ENCODE assay signal across 10 cellular contexts in the genomic region with DNA sequence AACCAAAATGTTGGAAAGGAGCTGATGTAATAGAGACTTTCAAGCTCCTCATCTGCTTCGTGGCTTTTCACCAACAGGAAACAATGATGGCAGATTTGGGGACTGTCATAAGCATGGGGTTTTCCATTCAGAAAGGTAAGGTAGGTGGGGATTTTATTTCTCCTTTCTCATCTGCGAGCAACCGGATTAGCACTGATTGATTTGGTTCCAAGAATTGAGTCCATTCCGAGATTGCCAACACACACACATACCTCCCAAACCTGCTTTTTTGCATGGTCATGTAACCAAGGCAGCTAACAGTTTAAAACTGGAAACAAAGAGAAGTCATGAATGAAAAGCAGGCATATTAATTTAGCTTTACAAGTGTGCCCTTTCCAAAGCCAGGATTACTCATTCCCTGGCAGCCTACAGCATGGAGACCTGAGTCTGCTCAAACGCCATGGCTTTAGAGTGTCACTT.
DNase-seq lines count a peak whose midpoint lies in the region; ATAC-seq and TF ChIP-seq lines count a peak whose summit lies in the region.
"Had no signal": no experiment of that assay in that cellular context is flagged by ENCODE, and none has a peak within 500 bp of the region (broad histone marks: within the 10 kb centered on the region; RNA-seq: fewer than 3 reads in every experiment).

No MANE protein-coding gene starts in this region.

- dilution Hi-C loops in IMR-90 (cut with HindIII; ENCODE audit: low sequenced_read_pairs, unreplicated experiment), result no loop called here

- no peak overlapping the region for H2BK5ac ChIP-seq in IMR-90 (ENCODE audit: low read depth, low read length, poor library complexity, severe bottlenecking)

- 0 out of 2 replicates have a peak overlapping the region, but pooled peaks have one; percentile 16 for H3K14ac ChIP-seq in IMR-90 (replicated peaks; ENCODE audit: low read depth, low read length)

- DNase-seq in GM06990 (ENCODE audit: extremely low read depth, insufficient read length) (peak; percentile 25), IMR-90 (peak; percentile 43), dermis microvascular lymphatic vessel endothelial cell (ENCODE audit: low read depth in 2 of 2) (peak; percentile 6 to 80), prostate gland (ENCODE audit: low spot score) (peak; percentile 89), endothelial cell (ENCODE audit: low spot score) (no peak), COR-L47 (lab: John Stamatoyannopoulos, UW) (no peak), osteocyte (ENCODE audit: extremely low spot score, unreplicated experiment) (no peak)
- DNase-seq in stimulated activated CD4-positive, alpha-beta T cell treated with anti-CD3 and anti-CD28 coated beads, Interleukin-1b, Interleukin-23, amount 100 ng/mL, for 48 hours, result no peak
- DNase-seq: stimulated activated naive CD4-positive, alpha-beta T cell treated with Interleukin-2 at 50 U/mL for 16 hours had no signal

- in situ Hi-C loops in IMR-90 (cut with MboI; ENCODE audit: low sequenced_read_pairs), result no loop called here

- no peak overlapping the region; the same call in none of the 2 replicates for H3K18ac ChIP-seq in IMR-90 (ENCODE audit: low read depth, low read length)

- ATAC-seq in IMR-90 (ENCODE audit: low read depth), result no peak

- H3K9me3 ChIP-seq in IMR-90 (ENCODE audit: control insufficient read depth, insufficient read depth, low read length) (no peaks in the 10 kb centered on the region), prostate gland (no peaks in the 10 kb centered on the region)

- H3K9ac ChIP-seq in IMR-90 (ENCODE audit: low read depth, low read length), result no peak overlapping the region

- H2AFZ ChIP-seq in IMR-90 (replicated peaks; ENCODE audit: low read length, poor library complexity), result no peak overlapping the region

- no peak overlapping the region; a peak in 1 of 4 replicates for H4K8ac ChIP-seq in IMR-90 (ENCODE audit: low read depth in 2 of 2, low read length in 2 of 2)

- intact Hi-C loops in IMR-90 (cut with micrococcal nuclease), result no loop called here
- intact Hi-C loops in prostate gland (cut with DNase I), result no loop called here

- H3K4me1 ChIP-seq in IMR-90 (ENCODE audit: control insufficient read depth, insufficient read depth, low read length) (peaks cover 12% of the 10 kb centered on the region), prostate gland (replicated peaks) (peaks cover 4% of the 10 kb centered on the region)

- H2AK5ac ChIP-seq in IMR-90 (ENCODE audit: low read depth, low read length), result no peak overlapping the region

- H3K9me1 ChIP-seq in IMR-90 (ENCODE audit: insufficient read depth, low read length), result peaks cover 4% of the 10 kb centered on the region

- peak overlapping the region; percentile 6; the same call in 1 of the 2 replicates for H2BK120ac ChIP-seq in IMR-90 (ENCODE audit: low read depth, low read length)

- H3K79me1 ChIP-seq in IMR-90 (ENCODE audit: low read depth in 1 of 2, low read length in 2 of 2), result no peaks in the 10 kb centered on the region

- no peaks in the 10 kb centered on the region for H3K36me3 ChIP-seq in GM06990 (ENCODE audit: control insufficient read depth, insufficient read depth, low read length)
- no peaks in the 10 kb centered on the region for H3K36me3 ChIP-seq in IMR-90 (ENCODE audit: control insufficient read depth, insufficient read depth, low read length)
- no peaks in the 10 kb centered on the region for H3K36me3 ChIP-seq in prostate gland

- H4K91ac ChIP-seq in IMR-90 (ENCODE audit: insufficient read depth, low read depth, low read length), result no peak overlapping the region; the same call in 1 of the 2 replicates

- CTCF ChIA-PET in IMR-90 (lab: Yijun Ruan, JAX), result interaction anchor here (0.9 to 2.0 kb wide), 2 partner anchors 8 to 149 kb away, joined by 3 to 4 read pairs; no protein-coding TSS in a partner anchor

- no peak overlapping the region for H3K23ac ChIP-seq in IMR-90 (ENCODE audit: low read depth, low read length)

- no peak overlapping the region for H3K56ac ChIP-seq in IMR-90 (ENCODE audit: extremely low read depth, insufficient read depth, low read length)

- H2BK15ac ChIP-seq in IMR-90 (ENCODE audit: low read depth, low read length), result 0 out of 3 replicates have a peak overlapping the region, but pooled peaks have one; percentile 14

- H3K4me1 Mint-ChIP-seq in endothelial cell (ENCODE audit: unreplicated experiment) (peaks cover 16% of the 10 kb centered on the region), osteocyte (ENCODE audit: unreplicated experiment) (peaks cover 33% of the 10 kb centered on the region)

- no peak for TF ChIP-seq RAD21 in IMR-90 (IDR thresholded peaks at IDR 0.05; ENCODE audit: low read length)

- H3K27ac ChIP-seq in IMR-90 (ENCODE audit: insufficient read depth, low read length), result no peak overlapping the region
- peak overlapping the region; percentile 14 to 65 for H3K27ac ChIP-seq in prostate gland

- BruUV-seq in IMR-90 (replicated peaks; lab: Mats Ljungman, UMichigan), result no TSS peak

- H3K4me3 Mint-ChIP-seq in endothelial cell (ENCODE audit: unreplicated experiment) (no peak overlapping the region), osteocyte (ENCODE audit: unreplicated experiment) (no peak overlapping the region)

- no peak overlapping the region; the same call in 1 of the 2 replicates for H4K5ac ChIP-seq in IMR-90 (ENCODE audit: low read depth, low read length)

- H3K27me3 ChIP-seq in GM06990 (replicated peaks; ENCODE audit: control insufficient read depth, insufficient read depth, low read length) (no peaks in the 10 kb centered on the region; the same call in 1 of the 2 replicates), IMR-90 (ENCODE audit: control insufficient read depth, insufficient read depth, low read length) (no peaks in the 10 kb centered on the region), prostate gland (replicated peaks; ENCODE audit: insufficient read depth) (no peaks in the 10 kb centered on the region)

- no peak overlapping the region for H3K4ac ChIP-seq in IMR-90 (ENCODE audit: low read depth, low read length)

- no peaks in the 10 kb centered on the region for H4K20me1 ChIP-seq in IMR-90 (ENCODE audit: insufficient read depth, low read length)

- H3K4me2 ChIP-seq in IMR-90 (ENCODE audit: low read depth, low read length), result no peak overlapping the region

- POLR2A ChIA-PET in IMR-90 (lab: Charles Lee; ENCODE audit: unreplicated experiment), result no interaction called here

- WGBS in IMR-90 (ENCODE audit: extremely low coverage in 2 of 2, insufficient read length in 1 of 2), 2 experiments, result 40% methylated on average over 1 of the region's 5 CpGs; no CpG with 5 or more reads in 1 of the 2 experiments
- 14% methylated on average over 5 of the region's 5 CpGs for WGBS in prostate gland

- H2AK9ac ChIP-seq in IMR-90 (replicated peaks; ENCODE audit: low read depth, low read length, poor library complexity), result no peak overlapping the region

- TF ChIP-seq POLR2A in IMR-90 (IDR thresholded peaks at IDR 0.05; ENCODE audit: low read depth, low read length) (no peak), prostate gland (IDR thresholded peaks at IDR 0.05) (no peak)

- H2BK20ac ChIP-seq in IMR-90 (ENCODE audit: low read depth, low read length), result peak overlapping the region; percentile 27

- no peaks in the 10 kb centered on the region for H3K9me3 Mint-ChIP-seq in endothelial cell (ENCODE audit: unreplicated experiment)
- H3K9me3 Mint-ChIP-seq in osteocyte (ENCODE audit: unreplicated experiment), result peaks cover 7% of the 10 kb centered on the region

- H3K27ac Mint-ChIP-seq in endothelial cell (ENCODE audit: unreplicated experiment), result no peak overlapping the region
- no peak overlapping the region for H3K27ac Mint-ChIP-seq in osteocyte (ENCODE audit: unreplicated experiment)

- H3K4me3 ChIP-seq in GM06990 (replicated peaks; ENCODE audit: low read depth, low read length) (no peak overlapping the region), IMR-90 (ENCODE audit: insufficient read depth, low read depth, low read length) (no peak overlapping the region), prostate gland (no peak overlapping the region)
- H3K4me3 ChIP-seq: skin epidermis had no signal

- H3K36me3 Mint-ChIP-seq in endothelial cell (ENCODE audit: low read depth, unreplicated experiment) (no peaks in the 10 kb centered on the region), osteocyte (ENCODE audit: unreplicated experiment) (no peaks in the 10 kb centered on the region)

- no peak for TF ChIP-seq CTCF in GM06990 (IDR thresholded peaks at IDR 0.05; ENCODE audit: insufficient read depth, low read length, poor library complexity, severe bottlenecking)
- no peak for TF ChIP-seq CTCF in IMR-90 (conservative IDR thresholded peaks at IDR 0.05; ENCODE audit: low read depth, low read length)
- TF ChIP-seq CTCF in prostate gland (IDR thresholded peaks at IDR 0.05), result no peak
- TF ChIP-seq CTCF in endothelial cell (IDR thresholded peaks at IDR 0.05; ENCODE audit: unreplicated experiment), result no peak
- TF ChIP-seq CTCF in osteocyte (IDR thresholded peaks at IDR 0.05), result no peak

- H3K27me3 Mint-ChIP-seq in endothelial cell (ENCODE audit: unreplicated experiment), result peaks cover 2% of the 10 kb centered on the region
- no peaks in the 10 kb centered on the region for H3K27me3 Mint-ChIP-seq in osteocyte (ENCODE audit: unreplicated experiment)

TF ChIP-seq in IMR-90, 13 proteins besides CTCF, POLR2A, EP300 and RAD21:
- no peak for TF ChIP-seq BHLHE40 (IDR thresholded peaks at IDR 0.05; ENCODE audit: low read depth, low read length)
- TF ChIP-seq, protein P1, sequence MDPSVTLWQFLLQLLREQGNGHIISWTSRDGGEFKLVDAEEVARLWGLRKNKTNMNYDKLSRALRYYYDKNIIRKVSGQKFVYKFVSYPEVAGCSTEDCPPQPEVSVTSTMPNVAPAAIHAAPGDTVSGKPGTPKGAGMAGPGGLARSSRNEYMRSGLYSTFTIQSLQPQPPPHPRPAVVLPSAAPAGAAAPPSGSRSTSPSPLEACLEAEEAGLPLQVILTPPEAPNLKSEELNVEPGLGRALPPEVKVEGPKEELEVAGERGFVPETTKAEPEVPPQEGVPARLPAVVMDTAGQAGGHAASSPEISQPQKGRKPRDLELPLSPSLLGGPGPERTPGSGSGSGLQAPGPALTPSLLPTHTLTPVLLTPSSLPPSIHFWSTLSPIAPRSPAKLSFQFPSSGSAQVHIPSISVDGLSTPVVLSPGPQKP (IDR thresholded peaks at IDR 0.05; ENCODE audit: borderline replicate concordance, low read depth, low read length), result no peak
- TF ChIP-seq MXI1 (IDR thresholded peaks at IDR 0.05; ENCODE audit: borderline replicate concordance, low read depth, low read length), result no peak

Comparison
In these comparisons a context has a peak if more than half of its experiments do, and no peak if none do; other contexts are left out.
1. DNase-seq: peak in GM06990 (single experiment), IMR-90 (single experiment), dermis microvascular lymphatic vessel endothelial cell (2 of 2) and prostate gland (single experiment); none in endothelial cell (single experiment), COR-L47 (single experiment), osteocyte (single experiment) and stimulated activated CD4-positive, alpha-beta T cell treated with anti-CD3 and anti-CD28 coated beads, Interleukin-1b, Interleukin-23, amount 100 ng/mL, for 48 hours (single experiment).